Comparison of ENCODE assay signal across 15 cellular contexts in genomic region chr22:41513391-41513790, GRCh38. TPM values are rescaled to one million over a fixed set of nuclear protein-coding genes. Genes with fewer than 3 reads are reported as not detected.
A peak's percentile ranks its signal among the peaks of the same experiment; 100 is the strongest.
DNase-seq lines count a peak whose midpoint lies in the region; ATAC-seq, FAIRE-seq and TF ChIP-seq lines count a peak whose summit lies in the region.
"Had no signal": no experiment of that assay in that cellular context is flagged by ENCODE, and none has a peak within 500 bp of the region (broad histone marks: within the 10 kb centered on the region; RNA-seq: fewer than 3 reads in every experiment).

No MANE protein-coding gene starts in this region.

- no peaks in the 10 kb centered on the region for H3K27me3 ChIP-seq in HCT116 (ENCODE audit: insufficient read depth, low read length)
- no peaks in the 10 kb centered on the region for H3K27me3 ChIP-seq in H1 (replicated peaks in 1 of 4; ENCODE audit: control insufficient read depth in 3 of 4, extremely low read depth in 1 of 4, insufficient read depth in 3 of 4, low read length in 3 of 4)
- H3K27me3 ChIP-seq in mesendoderm (ENCODE audit: insufficient read depth, low read length, poor library complexity), result no peaks in the 10 kb centered on the region
- no peaks in the 10 kb centered on the region for H3K27me3 ChIP-seq in stomach smooth muscle (ENCODE audit: control insufficient read depth in 1 of 2, insufficient read depth in 2 of 2, low read length in 2 of 2)
- no peaks in the 10 kb centered on the region for H3K27me3 ChIP-seq in body of pancreas
- H3K27me3 ChIP-seq: left lung had no signal

- BruUV-seq in HCT116 (replicated peaks; lab: Mats Ljungman, UMichigan), result no TSS peak

- CTCF ChIA-PET in HCT116 (lab: Charles Lee), result interaction anchor here (2.0 kb wide), 1 partner anchor 109 kb away, joined by 6 read pairs; no protein-coding TSS in a partner anchor
- CTCF ChIA-PET in H1 (lab: Charles Lee; ENCODE audit: partially characterized antibody), result interaction anchor here (1.1 to 13.5 kb wide), 10 partner anchors 10 to 110 kb away, joined by 3 to 269 read pairs (median 6); partner anchors contain the start of genes PHF5A and TOB2

- TF ChIP-seq CTCF in HCT116 (IDR thresholded peaks at IDR 0.05 in 2 of 3, conservative IDR thresholded peaks at IDR 0.05 in 1 of 3; ENCODE audit: borderline replicate concordance in 1 of 3, insufficient read depth in 1 of 3, low read depth in 2 of 3, low read length in 2 of 3) (no peak), H1 (IDR thresholded peaks at IDR 0.05; ENCODE audit: control extremely low read depth in 1 of 3, insufficient read depth in 1 of 3, low read depth in 1 of 3, low read length in 3 of 3) (no peak), body of pancreas (IDR thresholded peaks at IDR 0.05) (no peak)

- intact Hi-C loops in HCT116 (cut with micrococcal nuclease), result no loop called here
- intact Hi-C loops in body of pancreas (cut with DNase I), result loop anchor here (10.0 kb wide), 1 partner anchor 59 kb away; no protein-coding TSS in a partner anchor

- TF ChIP-seq POLR2A in HCT116 (IDR thresholded peaks at IDR 0.05; ENCODE audit: borderline replicate concordance, extremely low read depth, insufficient read depth, insufficient read length), result no peak
- TF ChIP-seq POLR2A in H1 (IDR thresholded peaks at IDR 0.05; ENCODE audit: control extremely low read depth in 1 of 2, low read depth in 2 of 2, low read length in 2 of 2), result no peak
- no peak for TF ChIP-seq POLR2A in body of pancreas (IDR thresholded peaks at IDR 0.05)

- H3K9me3 ChIP-seq in HCT116 (ENCODE audit: control insufficient read depth in 1 of 2, insufficient read depth in 1 of 2, low read depth in 1 of 2, low read length in 2 of 2) (no peaks in the 10 kb centered on the region), H1 (ENCODE audit: insufficient read depth in 2 of 2, low read depth in 1 of 2, low read length in 1 of 2) (no peaks in the 10 kb centered on the region), stomach smooth muscle (ENCODE audit: control insufficient read depth in 2 of 2, low read length in 2 of 2) (no peaks in the 10 kb centered on the region), body of pancreas (no peaks in the 10 kb centered on the region)
- H3K9me3 ChIP-seq: left lung had no signal

- H3K9ac ChIP-seq in HCT116 (ENCODE audit: low read length) (peak overlapping the region; percentile 21), H1 (replicated peaks in 1 of 4; ENCODE audit: extremely low read depth in 1 of 4, low read depth in 3 of 4, low read length in 3 of 4) (0 out of 7 replicates have a peak overlapping the region, but pooled peaks of 1 of the 4 experiments have one; percentile 25), mesendoderm (ENCODE audit: low read length) (peak overlapping the region; percentile 44), stomach smooth muscle (ENCODE audit: low read length in 2 of 2) (peak overlapping the region in 1 of 2 donors; percentile 21)

- H2BK120ac ChIP-seq in H1 (replicated peaks; ENCODE audit: low read depth, low read length), result peak overlapping the region; percentile 3
- H2BK120ac ChIP-seq in mesendoderm (ENCODE audit: low read depth, low read length), result no peak overlapping the region

- peaks cover 4% of the 10 kb centered on the region for H3K79me1 ChIP-seq in H1 (ENCODE audit: low read depth, low read length)
- no peaks in the 10 kb centered on the region for H3K79me1 ChIP-seq in mesendoderm (ENCODE audit: low read length)

- H3K18ac ChIP-seq in H1 (ENCODE audit: extremely low read depth, low read length) (peak overlapping the region; percentile 92), mesendoderm (ENCODE audit: low read length) (peak overlapping the region; percentile 52)

- H4K5ac ChIP-seq in H1 (ENCODE audit: insufficient read length, low read depth, low read length) (no peak overlapping the region), mesendoderm (ENCODE audit: low read length) (no peak overlapping the region)

- H2AK5ac ChIP-seq in H1 (ENCODE audit: low read depth, low read length) (peak overlapping the region; percentile 82), mesendoderm (ENCODE audit: low read length) (peak overlapping the region; percentile 97)

- no peaks in the 10 kb centered on the region for H4K20me1 ChIP-seq in HCT116 (ENCODE audit: insufficient read depth)
- no peaks in the 10 kb centered on the region for H4K20me1 ChIP-seq in H1 (replicated peaks in 1 of 2; ENCODE audit: control insufficient read depth in 1 of 2, insufficient read depth in 2 of 2, low read length in 2 of 2)

- POLR2A ChIA-PET in HCT116 (lab: Charles Lee) (no interaction called here), H1 (lab: Charles Lee; ENCODE audit: partially characterized antibody) (interaction anchor here (0.7 to 6.0 kb wide), 14 partner anchors 11 to 109 kb away, joined by 3 to 54 read pairs (median 4); partner anchors contain the start of genes ACO2, PHF5A and TOB2)

- H3K56ac ChIP-seq in H1 (replicated peaks; ENCODE audit: insufficient read length, low read depth, low read length), result no peak overlapping the region
- H3K56ac ChIP-seq in mesendoderm (ENCODE audit: low read length), result peak overlapping the region; percentile 80

- RAD21 ChIA-PET in HCT116 (lab: Charles Lee; ENCODE audit: low non-redundant PET in 1 of 2, low total read pairs in 2 of 2, uncharacterized antibody in 2 of 2, unreplicated experiment in 2 of 2), result no interaction called here

- H4K8ac ChIP-seq in H1 (ENCODE audit: extremely low read depth, insufficient read depth, low read length), result no peak overlapping the region
- H4K8ac ChIP-seq in mesendoderm (ENCODE audit: low read depth, low read length), result no peak overlapping the region

- no peaks in the 10 kb centered on the region for H3K9me2 ChIP-seq in HCT116 (ENCODE audit: insufficient read depth)

- no peak for TF ChIP-seq RAD21 in HCT116 (IDR thresholded peaks at IDR 0.05; ENCODE audit: low read depth)
- no peak for TF ChIP-seq RAD21 in H1 (IDR thresholded peaks at IDR 0.05 in 1 of 2, conservative IDR thresholded peaks at IDR 0.05 in 1 of 2; ENCODE audit: low read depth in 2 of 2, low read length in 2 of 2)

- H3K4me2 ChIP-seq in HCT116 (ENCODE audit: low read length), result peak overlapping the region; percentile 70
- H3K4me2 ChIP-seq in H1 (ENCODE audit: insufficient read depth in 1 of 2, low read depth in 2 of 2, low read length in 2 of 2), result peak overlapping the region; percentile 34 to 57; a peak in 2 of 4 replicates
- H3K4me2 ChIP-seq in mesendoderm (ENCODE audit: low read length), result no peak overlapping the region

- H3K23ac ChIP-seq in H1 (ENCODE audit: insufficient read length) (no peak overlapping the region), mesendoderm (ENCODE audit: low read length) (peak overlapping the region; percentile 66)

- no peak for ATAC-seq in HCT116
- no peak for ATAC-seq in HG03469 (IDR thresholded peaks at IDR 0.05; ENCODE audit: unreplicated experiment)
- ATAC-seq in body of pancreas, result no peak

- peak overlapping the region; percentile 50 for H3K4ac ChIP-seq in H1 (replicated peaks; ENCODE audit: insufficient read length, low read depth, low read length)
- H3K4ac ChIP-seq in mesendoderm (ENCODE audit: low read depth, low read length), result peak overlapping the region; percentile 81

- H2BK5ac ChIP-seq in H1 (ENCODE audit: low read depth, low read length) (peak overlapping the region; percentile 95), mesendoderm (ENCODE audit: low read length) (peak overlapping the region; percentile 54)

- no peak for TF ChIP-seq EP300 in H1 (IDR thresholded peaks at IDR 0.05; ENCODE audit: borderline replicate concordance in 1 of 2, low read depth in 2 of 2, low read length in 2 of 2)

- no peak overlapping the region for H3K14ac ChIP-seq in H1 (ENCODE audit: insufficient read length)

- no peak for FAIRE-seq in H1 (lab: Jason Lieb, UNC)

- H3K79me2 ChIP-seq in HCT116 (ENCODE audit: insufficient read depth, low read length), result peaks cover 7% of the 10 kb centered on the region; the same call in 1 of the 2 replicates
- no peaks in the 10 kb centered on the region for H3K79me2 ChIP-seq in H1 (ENCODE audit: control insufficient read depth in 1 of 2, insufficient read depth in 2 of 2, low read length in 2 of 2)
- no peaks in the 10 kb centered on the region for H3K79me2 ChIP-seq in mesendoderm (ENCODE audit: control insufficient read depth, insufficient read depth, low read length)

- H2BK15ac ChIP-seq in H1 (ENCODE audit: low read length) (peak overlapping the region; percentile 88), mesendoderm (replicated peaks; ENCODE audit: low read depth) (peak overlapping the region; percentile 2)

- peak overlapping the region; percentile 60 for H3K27ac ChIP-seq in HCT116 (ENCODE audit: low read depth, low read length)
- peak overlapping the region; percentile 49; the same call in 1 of the 2 replicates for H3K27ac ChIP-seq in H1 (ENCODE audit: low read depth, low read length)
- peak overlapping the region; percentile 53 for H3K27ac ChIP-seq in mesendoderm (ENCODE audit: low read depth, low read length)
- peak overlapping the region; percentile 76 for H3K27ac ChIP-seq in stomach smooth muscle (ENCODE audit: low read length)
- peak overlapping the region in 1 of 4 donors; percentile 21 for H3K27ac ChIP-seq in body of pancreas
- H3K27ac ChIP-seq: left lung had no signal

- peak overlapping the region; percentile 90 for H2BK20ac ChIP-seq in H1 (ENCODE audit: low read length)

- peaks cover 30 to 45% of the 10 kb centered on the region in 2 experiments for H3K4me1 ChIP-seq in HCT116 (ENCODE audit: control insufficient read depth in 1 of 2, insufficient read depth in 2 of 2, low read length in 2 of 2)
- H3K4me1 ChIP-seq in H1 (replicated peaks in 1 of 4; ENCODE audit: control insufficient read depth in 3 of 4, insufficient read depth in 4 of 4, low read length in 3 of 4), result peaks cover 4 to 16% (median 14%) of the 10 kb centered on the region in 4 experiments
- H3K4me1 ChIP-seq in mesendoderm (ENCODE audit: control insufficient read depth, low read depth, low read length), result peaks cover 13% of the 10 kb centered on the region
- H3K4me1 ChIP-seq in stomach smooth muscle (ENCODE audit: control insufficient read depth, insufficient read depth, low read length), result peaks cover 51% of the 10 kb centered on the region
- H3K4me1 ChIP-seq in body of pancreas, result peaks cover 24% of the 10 kb centered on the region

- H2AFZ ChIP-seq in HCT116 (ENCODE audit: low read depth, low read length, poor library complexity, severe bottlenecking) (no peak overlapping the region), H1 (ENCODE audit: low read length) (no peak overlapping the region)

- no peaks in the 10 kb centered on the region for H3K23me2 ChIP-seq in H1 (ENCODE audit: low read depth, low read length)

- H2BK12ac ChIP-seq in H1 (ENCODE audit: low read depth, low read length), result peak overlapping the region; percentile 97

- H3K36me3 ChIP-seq in HCT116 (ENCODE audit: control insufficient read depth in 1 of 2, insufficient read depth in 2 of 2, low read length in 2 of 2) (peaks cover 5 to 34% of the 10 kb centered on the region in 2 experiments; a peak in 3 of 4 replicates), H1 (ENCODE audit: control insufficient read depth in 2 of 4, insufficient read depth in 4 of 4, low read length in 3 of 4) (peaks cover 0 to 23% (median 7%) of the 10 kb centered on the region in 4 experiments; a peak in 5 of 8 replicates), mesendoderm (ENCODE audit: control insufficient read depth, insufficient read depth, low read length) (peaks cover 1% of the 10 kb centered on the region), stomach smooth muscle (ENCODE audit: control insufficient read depth in 2 of 2, insufficient read depth in 2 of 2, low read length in 2 of 2) (peaks cover 51 to 56% of the 10 kb centered on the region in 2 donors), body of pancreas (replicated peaks in 1 of 2; ENCODE audit: insufficient read depth in 1 of 2, low read depth in 2 of 2) (peaks cover 0 to 17% of the 10 kb centered on the region in 2 donors)

- 80% methylated on average over 5 of the region's 5 CpGs; no CpG with 5 or more reads in 1 of the 2 experiments for WGBS in H1 (ENCODE audit: extremely low coverage in 1 of 2, insufficient coverage in 1 of 2, insufficient read length in 1 of 2, insufficient replicate concordance in 2 of 2, low coverage in 1 of 2, low lambda C conversion rate in 2 of 2, missing lambda C conversion rate in 1 of 2), 2 experiments
- WGBS in mesendoderm (ENCODE audit: extremely low coverage, insufficient coverage, low lambda C conversion rate), result no CpG with 5 or more reads among the region's 5 CpGs
- WGBS in body of pancreas, 2 donors, result 75 to 92% methylated on average over 5 of the region's 5 CpGs

- peak overlapping the region; percentile 71 for H4K91ac ChIP-seq in H1 (replicated peaks; ENCODE audit: insufficient read length, low read length)

- DNase-seq in HCT116 (ENCODE audit: low read depth, low spot score), result no peak
- no peak for DNase-seq in H1 (ENCODE audit: low read depth in 1 of 2, low spot score in 2 of 2)
- DNase-seq in mesendoderm, result no peak
- no peak for DNase-seq in body of pancreas
- no peak for DNase-seq in NAMALWA (ENCODE audit: low spot score)
- no peak for DNase-seq in islet precursor cell
- DNase-seq: activated CD4-positive, alpha-beta T cell treated with anti-CD3 and anti-CD28 coated beads, Interleukin-2, amount 10 ng/mL, durations not matched to agents 24 days and 14 days; activated effector memory CD4-positive, alpha-beta T cell treated with Interleukin-2 at 50 U/mL for 16 hours; CD4-positive, alpha-beta T cell; left lung; NCI-H1417 treated with DMSO at 0.1 percent for 48 hours; NCI-H748 treated with DMSO at 0.1 percent for 48 hours had no signal

- H3K4me3 ChIP-seq in HCT116 (replicated peaks in 1 of 2; ENCODE audit: low read depth in 1 of 2, low read length in 2 of 2) (no peak overlapping the region), H1 (ENCODE audit: extremely low read depth in 1 of 4, insufficient read depth in 2 of 4, low read depth in 3 of 4, low read length in 4 of 4) (no peak overlapping the region; a peak in 1 of 8 replicates), mesendoderm (ENCODE audit: low read length) (no peak overlapping the region), stomach smooth muscle (ENCODE audit: low read length in 2 of 2) (no peak overlapping the region), body of pancreas (no peak overlapping the region)
- H3K4me3 ChIP-seq: left lung had no signal

RNA-seq across cellular contexts. Expression of gene POLR3H, which starts 30.9 kb away (rescaled TPM):
- total RNA-seq in HCT116 (2021; ENCODE audit: unreplicated experiment) (62.1 TPM), body of pancreas (10 to 100 TPM; 18.9 to 24.7 TPM)
- 30.7 and 31.8 TPM in 2 replicates for polyA plus RNA-seq in HCT116 (2012)
- total RNA-seq in H1 (2021; fragmentation: NEBNext Ultra II Directional; extraction: Animal tissue kit (Norgen Biotek cat#: 25700)), result 34.5 and 39.2 TPM in 2 replicates
- 29.7 and 34.0 TPM in 2 replicates for polyA plus RNA-seq in H1 (2011; rRNA removed)
- polyA plus RNA-seq in H1 (2011; cell fraction: cytosol; rRNA removed), result 31.1 TPM
- 26.9 TPM for polyA plus RNA-seq in H1 (2011; cell fraction: nucleus; rRNA removed)
- polyA plus RNA-seq in H1 (2012, experiment 1 of 2), result 25.7 to 32.5 TPM (median 29.8 TPM) in 4 replicates
- 20.3 TPM for polyA plus RNA-seq in H1 (2012, experiment 2 of 2)
- polyA plus RNA-seq in H1 (2013, experiment 1 of 2), result 15.7 TPM
- 16.1 TPM for polyA plus RNA-seq in H1 (2013, experiment 2 of 2)
- 36.6 and 42.9 TPM in 2 replicates for polyA minus RNA-seq in H1 (2011; rRNA and poly(A)+ RNA removed)
- polyA minus RNA-seq in H1 (2011; cell fraction: cytosol; rRNA and poly(A)+ RNA removed), result 14.5 TPM
- polyA minus RNA-seq in H1 (2011; cell fraction: nucleus; rRNA and poly(A)+ RNA removed), result 24.5 TPM
- 25.5 TPM for polyA plus RNA-seq in mesendoderm (2013, experiment 1 of 2)
- polyA plus RNA-seq in mesendoderm (2013, experiment 2 of 2), result 24.3 TPM

RNA-seq across cellular contexts. Expression of gene ACO2, which starts 44.5 kb away (rescaled TPM):
- total RNA-seq in HCT116 (2021; ENCODE audit: unreplicated experiment) (108 TPM), body of pancreas (10 to 100 TPM; 32.7 to 75.5 TPM)
- 118 and 123 TPM in 2 replicates for polyA plus RNA-seq in HCT116 (2012)
- 72.4 and 75.4 TPM in 2 replicates for total RNA-seq in H1 (2021; fragmentation: NEBNext Ultra II Directional; extraction: Animal tissue kit (Norgen Biotek cat#: 25700))
- 52.8 and 74.1 TPM in 2 replicates for polyA plus RNA-seq in H1 (2011; rRNA removed)
- 36.2 TPM for polyA plus RNA-seq in H1 (2011; cell fraction: cytosol; rRNA removed)
- polyA plus RNA-seq in H1 (2011; cell fraction: nucleus; rRNA removed), result 102 TPM
- polyA plus RNA-seq in H1 (2012, experiment 1 of 2), result 54.7 to 79.7 TPM (median 75.7 TPM) in 4 replicates
- polyA plus RNA-seq in H1 (2012, experiment 2 of 2), result 75.0 TPM
- 62.2 TPM for polyA plus RNA-seq in H1 (2013, experiment 1 of 2)
- polyA plus RNA-seq in H1 (2013, experiment 2 of 2), result 53.8 TPM
- polyA minus RNA-seq in H1 (2011; rRNA and poly(A)+ RNA removed), result 33.8 and 43.9 TPM in 2 replicates
- 27.0 TPM for polyA minus RNA-seq in H1 (2011; cell fraction: cytosol; rRNA and poly(A)+ RNA removed)
- polyA minus RNA-seq in H1 (2011; cell fraction: nucleus; rRNA and poly(A)+ RNA removed), result 42.1 TPM
- polyA plus RNA-seq in mesendoderm (2013, experiment 1 of 2), result 33.3 TPM
- polyA plus RNA-seq in mesendoderm (2013, experiment 2 of 2), result 33.1 TPM

RNA-seq across cellular contexts. Expression of gene PHF5A, which starts 44.9 kb away (rescaled TPM):
- total RNA-seq in HCT116 (2021; ENCODE audit: unreplicated experiment) (86.0 TPM), body of pancreas (10 to 100 TPM; 15.5 to 19.2 TPM)
- polyA plus RNA-seq in HCT116 (2012), result 49.2 and 58.8 TPM in 2 replicates
- 109 and 135 TPM in 2 replicates for total RNA-seq in H1 (2021; fragmentation: NEBNext Ultra II Directional; extraction: Animal tissue kit (Norgen Biotek cat#: 25700))
- 96.7 and 119 TPM in 2 replicates for polyA plus RNA-seq in H1 (2011; rRNA removed)
- 134 TPM for polyA plus RNA-seq in H1 (2011; cell fraction: cytosol; rRNA removed)
- polyA plus RNA-seq in H1 (2011; cell fraction: nucleus; rRNA removed), result 46.8 TPM
- polyA plus RNA-seq in H1 (2012, experiment 1 of 2), result 104 to 127 TPM (median 122 TPM) in 4 replicates
- polyA plus RNA-seq in H1 (2012, experiment 2 of 2), result 152 TPM
- 72.0 TPM for polyA plus RNA-seq in H1 (2013, experiment 1 of 2)
- 66.9 TPM for polyA plus RNA-seq in H1 (2013, experiment 2 of 2)
- polyA minus RNA-seq in H1 (2011; rRNA and poly(A)+ RNA removed), result 48.6 and 53.7 TPM in 2 replicates
- 24.6 TPM for polyA minus RNA-seq in H1 (2011; cell fraction: cytosol; rRNA and poly(A)+ RNA removed)
- 29.1 TPM for polyA minus RNA-seq in H1 (2011; cell fraction: nucleus; rRNA and poly(A)+ RNA removed)
- polyA plus RNA-seq in mesendoderm (2013, experiment 1 of 2), result 112 TPM
- polyA plus RNA-seq in mesendoderm (2013, experiment 2 of 2), result 109 TPM

RNA-seq across cellular contexts. Expression of gene CSDC2, which starts 47.4 kb away (rescaled TPM):
- 0.22 TPM for total RNA-seq in HCT116 (2021; ENCODE audit: unreplicated experiment)
- 0.15 and 0.17 TPM in 2 replicates for polyA plus RNA-seq in HCT116 (2012)
- total RNA-seq in H1 (2021; fragmentation: NEBNext Ultra II Directional; extraction: Animal tissue kit (Norgen Biotek cat#: 25700)), result 2.3 and 2.6 TPM in 2 replicates
- 2.0 and 3.2 TPM in 2 replicates for polyA plus RNA-seq in H1 (2011; rRNA removed)
- 2.0 TPM for polyA plus RNA-seq in H1 (2011; cell fraction: cytosol; rRNA removed)
- polyA plus RNA-seq in H1 (2011; cell fraction: nucleus; rRNA removed), result 7.0 TPM
- polyA plus RNA-seq in H1 (2012, experiment 1 of 2), result 0.91 to 2.2 TPM (median 2.0 TPM) in 4 replicates
- 1.6 TPM for polyA plus RNA-seq in H1 (2012, experiment 2 of 2)
- polyA plus RNA-seq in H1 (2013, experiment 1 of 2), result 2.2 TPM
- polyA plus RNA-seq in H1 (2013, experiment 2 of 2), result 1.9 TPM
- polyA minus RNA-seq in H1 (2011; rRNA and poly(A)+ RNA removed), result 0.56 and 0.88 TPM in 2 replicates
- polyA minus RNA-seq in H1 (2011; cell fraction: cytosol; rRNA and poly(A)+ RNA removed), result 0.66 TPM
- polyA minus RNA-seq in H1 (2011; cell fraction: nucleus; rRNA and poly(A)+ RNA removed), result 1.4 TPM
- polyA plus RNA-seq in mesendoderm (2013, experiment 1 of 2), result 2.6 TPM
- 2.4 TPM for polyA plus RNA-seq in mesendoderm (2013, experiment 2 of 2)
- 10 to 100 TPM; 30.0 to 42.8 TPM for total RNA-seq in body of pancreas
- total RNA-seq: activated CD4-positive, alpha-beta T cell treated with anti-CD3 and anti-CD28 coated beads, Interleukin-2, amount 10 ng/mL, durations not matched to agents 24 days and 14 days; CD4-positive, alpha-beta T cell; HT-29 had no signal
